11 cellular contexts compared by ENCODE assay signal in the genomic region with DNA sequence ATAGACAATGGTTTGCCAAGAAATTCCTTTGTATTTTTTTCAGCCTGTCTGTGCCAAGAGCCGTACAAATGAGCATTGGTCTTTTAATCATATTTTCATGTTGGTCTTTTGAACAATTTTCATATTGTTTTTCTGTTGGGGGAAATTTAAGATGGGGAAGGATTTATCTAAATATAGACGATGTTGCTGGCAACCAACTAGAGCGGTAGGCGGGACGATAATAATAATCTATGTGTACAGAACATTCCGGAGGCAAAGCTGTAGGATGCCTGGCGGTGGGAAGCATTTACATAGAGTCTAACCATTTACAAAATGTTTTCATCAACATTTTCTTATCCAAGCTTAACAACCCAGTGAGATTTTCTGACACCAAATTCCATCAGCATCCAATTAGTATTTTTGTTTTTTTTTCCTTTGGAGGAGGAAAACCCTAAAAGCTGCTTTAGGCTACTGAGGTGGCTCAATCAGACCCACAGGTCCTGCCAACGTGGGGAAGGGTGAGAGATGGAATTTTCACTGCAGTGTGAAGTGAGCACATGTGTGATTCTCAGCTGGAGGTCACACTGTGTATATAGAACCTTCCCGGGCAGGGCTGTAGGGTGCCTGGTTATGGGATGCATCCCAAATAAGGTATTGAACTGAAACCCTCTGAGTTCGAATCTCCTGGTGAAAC. TPM values are rescaled to one million over a fixed set of nuclear protein-coding genes. Genes with fewer than 3 reads are reported as not detected.
DNase-seq lines count a peak whose midpoint lies in the region; TF ChIP-seq lines count a peak whose summit lies in the region.
"Had no signal": no experiment of that assay in that cellular context is flagged by ENCODE, and none has a peak within 500 bp of the region (broad histone marks: within the 10 kb centered on the region; RNA-seq: fewer than 3 reads in every experiment).

No MANE protein-coding gene starts in this region.

- H3K4me3 ChIP-seq in ACC112 (ENCODE audit: low read depth, low read length) (no peak overlapping the region; the same call in 1 of the 2 replicates), Caco-2 (ENCODE audit: low read depth, low read length) (no peak overlapping the region)

- H3K27ac ChIP-seq in ACC112 (ENCODE audit: low read depth, low read length) (peak overlapping the region; percentile 13; the same call in 1 of the 2 replicates), cingulate gyrus (ENCODE audit: low read depth, low read length) (peak overlapping the region; percentile 83)

- DNase-seq in HFFc6 (no peak), neural crest cell (ENCODE audit: low read depth, low spot score) (no peak), occipital lobe (lab: John Stamatoyannopoulos, UW) (no peak), Caco-2 (no peak), NCI-H1417 treated with DMSO at 0.1 percent for 48 hours (lab: John Stamatoyannopoulos, UW) (no peak), NCI-H2107 treated with DMSO at 0.1 percent for 48 hours (lab: John Stamatoyannopoulos, UW; ENCODE audit: unreplicated experiment) (no peak)
- DNase-seq: cortex of kidney; DMS53; stimulated activated CD4-positive, alpha-beta T cell treated with anti-CD3 and anti-CD28 coated beads, Interleukin-2, amount 100 ng/mL, for 48 hours had no signal

- intact Hi-C loops in Caco-2 (cut with micrococcal nuclease; ENCODE audit: unreplicated experiment), result no loop called here

- POLR2A ChIA-PET in Caco-2 (lab: Charles Lee), result interaction anchor here (0.7 kb wide), 1 partner anchor 120 kb away, joined by 3 read pairs; no protein-coding TSS in a partner anchor

- CTCF ChIA-PET in Caco-2 (lab: Charles Lee), result interaction anchor here (0.5 kb wide), 1 partner anchor 25 kb away, joined by 3 read pairs; no protein-coding TSS in a partner anchor

- H3K36me3 Mint-ChIP-seq in HFFc6 (ENCODE audit: low read depth) (no peaks in the 10 kb centered on the region), neural crest cell (ENCODE audit: low read depth) (no peaks in the 10 kb centered on the region), Caco-2 (ENCODE audit: insufficient read depth, unreplicated experiment) (no peaks in the 10 kb centered on the region)

- H3K9me3 Mint-ChIP-seq in HFFc6 (no peaks in the 10 kb centered on the region), neural crest cell (no peaks in the 10 kb centered on the region), Caco-2 (ENCODE audit: unreplicated experiment) (no peaks in the 10 kb centered on the region)

- H3K27ac Mint-ChIP-seq in HFFc6, result peak overlapping the region; percentile 39
- peak overlapping the region; percentile 8 for H3K27ac Mint-ChIP-seq in neural crest cell (ENCODE audit: unreplicated experiment)
- H3K27ac Mint-ChIP-seq in Caco-2 (ENCODE audit: unreplicated experiment), result no peak overlapping the region

- no peaks in the 10 kb centered on the region for H3K27me3 Mint-ChIP-seq in HFFc6 (ENCODE audit: insufficient read depth)
- H3K27me3 Mint-ChIP-seq in neural crest cell (ENCODE audit: low read depth), result no peaks in the 10 kb centered on the region
- H3K27me3 Mint-ChIP-seq in Caco-2 (ENCODE audit: insufficient read depth, unreplicated experiment), result no peaks in the 10 kb centered on the region

- H3K36me3 ChIP-seq in ACC112 (ENCODE audit: insufficient read depth, low read length), result no peaks in the 10 kb centered on the region
- no peaks in the 10 kb centered on the region for H3K36me3 ChIP-seq in Caco-2 (ENCODE audit: control insufficient read depth, insufficient read depth, low read length)

- TF ChIP-seq CTCF in HFFc6 (IDR thresholded peaks at IDR 0.05), result no peak
- TF ChIP-seq CTCF in neural crest cell (conservative IDR thresholded peaks at IDR 0.05), result no peak
- no peak for TF ChIP-seq CTCF in Caco-2 (IDR thresholded peaks at IDR 0.05; ENCODE audit: insufficient read depth in 1 of 2, low read depth in 1 of 2, low read length in 1 of 2, severe bottlenecking in 1 of 2, unreplicated experiment in 1 of 2)

- BruUV-seq in Caco-2 (replicated peaks; lab: Mats Ljungman, UMichigan), result no TSS peak

- H3K4me1 Mint-ChIP-seq in HFFc6 (ENCODE audit: low read depth), result peaks cover 65% of the 10 kb centered on the region
- H3K4me1 Mint-ChIP-seq in neural crest cell, result peaks cover 21% of the 10 kb centered on the region
- peaks cover 12% of the 10 kb centered on the region for H3K4me1 Mint-ChIP-seq in Caco-2 (ENCODE audit: low read depth, unreplicated experiment)

- no peaks in the 10 kb centered on the region for H3K9me3 ChIP-seq in Caco-2

- H2AFZ ChIP-seq in ACC112 (ENCODE audit: low read length, unreplicated experiment), result no peak overlapping the region

- H3K79me2 ChIP-seq in ACC112 (ENCODE audit: control insufficient read depth, insufficient read depth, low read length, unreplicated experiment), result peaks cover 4% of the 10 kb centered on the region

- H3K27me3 ChIP-seq in ACC112 (ENCODE audit: insufficient read depth, low read length) (no peaks in the 10 kb centered on the region), Caco-2 (replicated peaks; ENCODE audit: control insufficient read depth, insufficient read depth, low read length) (no peaks in the 10 kb centered on the region)

- 0 out of 2 replicates have a peak overlapping the region, but pooled peaks have one; percentile 14 for H3K4me3 Mint-ChIP-seq in HFFc6
- no peak overlapping the region for H3K4me3 Mint-ChIP-seq in neural crest cell
- H3K4me3 Mint-ChIP-seq in Caco-2 (ENCODE audit: unreplicated experiment), result no peak overlapping the region

- H3K4me1 ChIP-seq in ACC112 (ENCODE audit: control insufficient read depth, insufficient read depth, low read length, unreplicated experiment), result peaks cover 55% of the 10 kb centered on the region
- H3K4me1 ChIP-seq in Caco-2, result peaks cover 19% of the 10 kb centered on the region

RNA-seq across cellular contexts. Expression of a gene that starts 11.7 kb away (rescaled TPM):
- 10 to 100 TPM; 63.0 to 91.4 (median 75.0) TPM for total RNA-seq in HFFc6 (2021; fragmentation: NEBNext Ultra II Directional; extraction: Animal tissue kit (Norgen Biotek cat#: 25700))
- total RNA-seq in neural crest cell (108 TPM in 2 replicates), occipital lobe (66.9 TPM), Caco-2 (2022) (92.0 and 96.1 TPM in 2 replicates)
